In the genomic region with DNA sequence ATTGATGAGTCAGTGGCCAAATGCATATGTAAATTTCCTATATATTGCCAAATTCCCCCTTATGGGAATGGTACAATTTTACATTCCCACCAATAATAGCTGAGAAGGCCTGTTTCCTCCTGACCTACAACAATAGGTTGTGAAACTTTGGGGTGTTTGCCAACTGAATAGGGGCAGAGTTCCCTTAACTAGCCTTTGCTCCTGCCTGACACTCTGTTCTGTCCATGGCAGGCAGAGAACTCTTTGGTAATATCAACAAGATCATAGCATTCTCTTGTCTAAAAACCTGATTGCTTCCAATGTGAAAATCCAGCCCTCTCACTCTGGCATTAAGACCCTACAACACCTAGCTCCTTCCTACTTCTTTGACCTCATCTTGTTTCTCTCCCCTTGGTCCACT, we compare ENCODE assay signal across 4 cellular contexts.
"Had no signal": no experiment of that assay in that cellular context is flagged by ENCODE, and none has a peak within 500 bp of the region (broad histone marks: within the 10 kb centered on the region; RNA-seq: fewer than 3 reads in every experiment).

No MANE protein-coding gene starts in this region.

- H3K4me3 Mint-ChIP-seq: GM23338, H9, IgD-negative memory B cell had no signal

- DNase-seq: H9, HCEC 1CT had no signal

- H2AFZ ChIP-seq: GM23338 had no signal

- H3K4me2 ChIP-seq: GM23338 had no signal

- H3K4me1 Mint-ChIP-seq: GM23338, H9, IgD-negative memory B cell had no signal

- H3K27ac Mint-ChIP-seq: GM23338, IgD-negative memory B cell had no signal

- H3K4me3 ChIP-seq: GM23338 had no signal

- H3K36me3 Mint-ChIP-seq: IgD-negative memory B cell had no signal
